ENCODE assay signal across 1 cellular context in genomic region chr10:3103646-3104045, GRCh38.
TF ChIP-seq lines count a peak whose summit lies in the region.

No MANE protein-coding gene starts in this region.

TF ChIP-seq in SK-N-SH, 30 proteins besides CTCF, POLR2A, EP300 and RAD21 (continued from another document):
- no peak for TF ChIP-seq EZH2phosphoT487 (IDR thresholded peaks at IDR 0.05; ENCODE audit: borderline replicate concordance, low read depth)
- TF ChIP-seq MXI1 (IDR thresholded peaks at IDR 0.05; ENCODE audit: low read depth, low read length), result no peak
- TF ChIP-seq RCOR1 (IDR thresholded peaks at IDR 0.05; ENCODE audit: low read length), result no peak
- TF ChIP-seq GATA2 (CRISPR knock-in tag; IDR thresholded peaks at IDR 0.05), result no peak
- TF ChIP-seq TCF12 (IDR thresholded peaks at IDR 0.05), result no peak
- no peak for TF ChIP-seq USF2 (IDR thresholded peaks at IDR 0.05; ENCODE audit: borderline replicate concordance, low read depth, low read length)
- TF ChIP-seq ELF1 (IDR thresholded peaks at IDR 0.05), result no peak
- TF ChIP-seq POLR2AphosphoS5 (IDR thresholded peaks at IDR 0.05; ENCODE audit: low read depth, low read length), result no peak
- TF ChIP-seq RXRA (IDR thresholded peaks at IDR 0.05; ENCODE audit: borderline replicate concordance, low read depth), result no peak
- TF ChIP-seq RFX5 (IDR thresholded peaks at IDR 0.05; ENCODE audit: low read length), result no peak
- TF ChIP-seq NRF1 (IDR thresholded peaks at IDR 0.05; ENCODE audit: low read depth, low read length), result no peak
- TF ChIP-seq REST (IDR thresholded peaks at IDR 0.05; ENCODE audit: low read depth, low read length), result no peak
- no peak for TF ChIP-seq SIN3A (IDR thresholded peaks at IDR 0.05; ENCODE audit: borderline replicate concordance, low read depth, low read length)
TF ChIP-seq in SK-N-SH: peak in this region for 0.
